8 cellular contexts compared by ENCODE assay signal in the genomic region with DNA sequence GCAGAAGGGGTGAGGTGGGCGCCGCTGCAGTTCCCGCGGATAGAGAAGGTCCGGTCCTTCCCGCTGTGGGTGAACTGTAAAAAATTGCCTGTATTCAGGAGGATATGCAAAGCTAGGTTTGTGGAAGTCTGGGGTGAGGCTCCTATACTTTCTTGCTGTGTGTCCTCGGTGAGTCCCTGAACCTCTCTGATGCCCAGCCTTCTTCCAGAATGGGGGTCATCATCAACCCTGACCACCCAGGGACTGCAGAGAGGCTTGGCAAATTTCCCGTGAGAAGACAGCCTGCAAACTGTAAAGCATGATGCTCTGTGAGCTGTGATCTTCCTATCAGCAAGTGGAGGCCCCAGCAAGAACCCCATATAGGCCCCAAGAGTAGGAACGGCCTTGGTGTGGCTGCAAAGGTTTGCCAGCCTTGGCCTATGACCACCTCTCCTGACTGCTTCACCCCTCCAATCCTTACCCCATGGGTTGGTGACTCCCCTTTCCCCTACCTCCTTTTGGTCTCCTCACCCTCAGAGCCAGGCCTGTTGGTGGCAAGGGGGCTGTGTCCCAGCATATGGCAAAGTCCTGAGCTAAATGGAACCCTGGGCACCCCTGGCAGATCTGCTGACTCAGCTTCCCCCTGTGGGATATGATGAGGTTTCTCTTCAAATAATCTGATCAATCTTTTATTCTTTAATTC. TPM values are rescaled to one million over a fixed set of nuclear protein-coding genes. Genes with fewer than 3 reads are reported as not detected.
DNase-seq lines count a peak whose midpoint lies in the region; TF ChIP-seq lines count a peak whose summit lies in the region.

No MANE protein-coding gene starts in this region.

- WGBS in esophagus muscularis mucosa = 6% methylated on average over 8 of the region's 9 CpGs

- peaks cover 18 to 31% (median 23%) of the 10 kb centered on the region in 4 donors for H3K36me3 ChIP-seq in esophagus muscularis mucosa

- TF ChIP-seq CTCF in esophagus muscularis mucosa (IDR thresholded peaks at IDR 0.05) = no peak
- TF ChIP-seq CTCF in retinal pigment epithelial cell (conservative IDR thresholded peaks at IDR 0.05; ENCODE audit: low read depth, low read length) = no peak

- no peaks in the 10 kb centered on the region for H3K27me3 Mint-ChIP-seq in activated naive CD4-positive, alpha-beta T cell treated with anti-CD3 and anti-CD28 coated beads, Interleukin-2, amount 50 U/mL, for 24 hours

- no peak for TF ChIP-seq EP300 in esophagus muscularis mucosa (IDR thresholded peaks at IDR 0.05)

- peak overlapping the region; percentile 66 to 88 (median 78) for H3K4me3 ChIP-seq in esophagus muscularis mucosa
- H3K4me3 ChIP-seq in retinal pigment epithelial cell (ENCODE audit: low read length) = peak overlapping the region; percentile 82

- no peak for DNase-seq in activated naive CD4-positive, alpha-beta T cell treated with Interleukin-2 at 50 U/mL for 16 hours
- peak; percentile 32 for DNase-seq in RKO (ENCODE audit: low spot score)
- DNase-seq in esophagus muscularis mucosa (ENCODE audit: extremely low spot score) = no peak
- no peak for DNase-seq in retinal pigment epithelial cell (ENCODE audit: low read depth)
- no peak for DNase-seq in NCI-H510A (lab: John Stamatoyannopoulos, UW)
- no peak for DNase-seq in CD1c-positive myeloid dendritic cell (ENCODE audit: extremely low spot score)
- DNase-seq in putamen (ENCODE audit: low spot score) = no peak

- H3K4me1 ChIP-seq in esophagus muscularis mucosa = peaks cover 9 to 91% (median 89%) of the 10 kb centered on the region in 4 donors

- peaks cover 13% of the 10 kb centered on the region for H3K36me3 Mint-ChIP-seq in activated naive CD4-positive, alpha-beta T cell treated with anti-CD3 and anti-CD28 coated beads, Interleukin-2, amount 50 U/mL, for 24 hours

- peak overlapping the region; percentile 89 for H3K4me3 Mint-ChIP-seq in activated naive CD4-positive, alpha-beta T cell treated with anti-CD3 and anti-CD28 coated beads, Interleukin-2, amount 50 U/mL, for 24 hours

- TF ChIP-seq POLR2A in esophagus muscularis mucosa (IDR thresholded peaks at IDR 0.05; ENCODE audit: low read depth) = no peak

- H3K9me3 ChIP-seq in esophagus muscularis mucosa = no peaks in the 10 kb centered on the region

- H3K9me3 Mint-ChIP-seq in activated naive CD4-positive, alpha-beta T cell treated with anti-CD3 and anti-CD28 coated beads, Interleukin-2, amount 50 U/mL, for 24 hours = no peaks in the 10 kb centered on the region

- H3K4me1 Mint-ChIP-seq in activated naive CD4-positive, alpha-beta T cell treated with anti-CD3 and anti-CD28 coated beads, Interleukin-2, amount 50 U/mL, for 24 hours = peaks cover 16% of the 10 kb centered on the region

- intact Hi-C loops in esophagus muscularis mucosa (cut with DNase I) = no loop called here

- no peaks in the 10 kb centered on the region for H3K27me3 ChIP-seq in esophagus muscularis mucosa

- peak overlapping the region; percentile 89 to 96 (median 90) for H3K27ac ChIP-seq in esophagus muscularis mucosa (replicated peaks in 1 of 4)

- H3K27ac Mint-ChIP-seq in activated naive CD4-positive, alpha-beta T cell treated with anti-CD3 and anti-CD28 coated beads, Interleukin-2, amount 50 U/mL, for 24 hours = peak overlapping the region; percentile 55

RNA-seq across cellular contexts. Expression of gene ALDH1B1, which starts 0.8 kb away (rescaled TPM):
- 100 to 1,000 TPM; 253 to 364 (median 272) TPM for total RNA-seq in esophagus muscularis mucosa

RNA-seq across cellular contexts. Expression of gene IGFBPL1, which starts 31.0 kb away (rescaled TPM):
- 1 to 10 TPM in 2 of 4 donors, under 1 TPM in 2; 0.78 to 3.7 (median 1.5) TPM for total RNA-seq in esophagus muscularis mucosa
